13 cellular contexts compared by ENCODE assay signal in the genomic region with DNA sequence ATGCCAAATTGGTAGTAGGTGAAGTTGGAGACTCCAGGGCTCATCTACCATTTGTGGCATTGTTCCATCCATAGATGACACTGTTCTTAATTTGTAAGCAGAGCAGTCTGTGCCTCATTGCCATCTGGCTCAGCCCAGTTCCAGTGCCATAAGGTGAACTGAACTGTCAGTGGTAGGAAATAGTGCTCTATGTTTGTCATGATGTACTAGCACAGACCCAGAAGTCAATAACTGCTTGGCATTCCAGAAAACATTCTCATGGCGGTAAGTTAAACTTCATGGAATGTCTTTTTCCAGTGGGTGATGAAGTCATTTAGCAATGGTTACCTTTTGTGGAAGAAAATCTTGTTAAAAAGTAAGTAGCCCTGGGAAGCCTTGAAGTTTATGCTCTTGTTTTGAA.
A peak's percentile ranks its signal among the peaks of the same experiment; 100 is the strongest.
DNase-seq lines count a peak whose midpoint lies in the region; ATAC-seq, FAIRE-seq and TF ChIP-seq lines count a peak whose summit lies in the region.
"Had no signal": no experiment of that assay in that cellular context is flagged by ENCODE, and none has a peak within 500 bp of the region (broad histone marks: within the 10 kb centered on the region; RNA-seq: fewer than 3 reads in every experiment).

No MANE protein-coding gene starts in this region.

- ATAC-seq in psoas muscle = peak; percentile 80 to 97 (median 86)
- ATAC-seq in GM21360 (IDR thresholded peaks at IDR 0.05; ENCODE audit: unreplicated experiment) = no peak

- peak overlapping the region; percentile 42 for H3K27ac ChIP-seq in psoas muscle
- H3K27ac ChIP-seq in small intestine (ENCODE audit: low read depth in 1 of 2, low read length in 1 of 2) = no peak overlapping the region
- H3K27ac ChIP-seq: parathyroid adenoma had no signal

- no peak overlapping the region for H3K4me3 ChIP-seq in psoas muscle
- H3K4me3 ChIP-seq in small intestine (ENCODE audit: low read depth in 1 of 2, low read length in 2 of 2) = no peak overlapping the region

- H3K9me3 ChIP-seq in psoas muscle (no peaks in the 10 kb centered on the region), small intestine (ENCODE audit: control insufficient read depth, low read depth) (peaks cover 1% of the 10 kb centered on the region)

- DNase-seq in Daoy (ENCODE audit: low read depth) (peak; percentile 93), RKO (ENCODE audit: low spot score) (peak; percentile 83), fibroblast of gingiva (ENCODE audit: low read depth) (peak; percentile 78), psoas muscle (no peak), DMS53 treated with DMSO at 0.1 percent for 48 hours (lab: John Stamatoyannopoulos, UW; ENCODE audit: unreplicated experiment) (no peak), small intestine (no peak), T-helper 9 cell (no peak)
- DNase-seq: activated naive CD4-positive, alpha-beta T cell treated with anti-CD3 and anti-CD28 coated beads for 36 hours; DND-41; NCI-H748 treated with DMSO at 0.1 percent for 48 hours had no signal

- FAIRE-seq in small intestine (lab: Jason Lieb, UNC) = no peak
- FAIRE-seq: GM19239 had no signal

- H3K36me3 ChIP-seq in psoas muscle (ENCODE audit: insufficient read depth in 1 of 2, low read depth in 1 of 2) (no peaks in the 10 kb centered on the region), small intestine (ENCODE audit: control insufficient read depth in 2 of 2, insufficient read depth in 2 of 2, low read length in 2 of 2) (no peaks in the 10 kb centered on the region)

- peaks cover 13% of the 10 kb centered on the region for H3K4me1 ChIP-seq in psoas muscle
- no peaks in the 10 kb centered on the region for H3K4me1 ChIP-seq in small intestine (ENCODE audit: control insufficient read depth in 2 of 2, insufficient read depth in 1 of 2, low read depth in 1 of 2, low read length in 1 of 2)
- H3K4me1 ChIP-seq: parathyroid adenoma had no signal

- intact Hi-C loops in psoas muscle (cut with DNase I) = no loop called here

- no peaks in the 10 kb centered on the region for H3K27me3 ChIP-seq in psoas muscle (ENCODE audit: insufficient read depth in 3 of 3, low read length in 2 of 3)
- H3K27me3 ChIP-seq in small intestine (ENCODE audit: control insufficient read depth in 2 of 2, insufficient read depth in 2 of 2, low read length in 2 of 2) = no peaks in the 10 kb centered on the region

- no peak for TF ChIP-seq CTCF in psoas muscle (IDR thresholded peaks at IDR 0.05)

- WGBS in psoas muscle, 3 donors = 18 to 27% (median 24%) methylated on average over 1 of the region's 1 CpG
- 36 to 96% (median 50%) methylated on average over 1 of the region's 1 CpG for WGBS in small intestine, 3 donors

Comparison
In these comparisons a context has a peak if more than half of its experiments do, and no peak if none do; other contexts are left out.
1. DNase-seq: peak in Daoy (single experiment), RKO (single experiment) and fibroblast of gingiva (single experiment); none in psoas muscle (0 of 2), DMS53 treated with DMSO at 0.1 percent for 48 hours (single experiment), small intestine (single experiment) and T-helper 9 cell (single experiment).